Comparison of ENCODE assay signal across 25 cellular contexts in the genomic region with DNA sequence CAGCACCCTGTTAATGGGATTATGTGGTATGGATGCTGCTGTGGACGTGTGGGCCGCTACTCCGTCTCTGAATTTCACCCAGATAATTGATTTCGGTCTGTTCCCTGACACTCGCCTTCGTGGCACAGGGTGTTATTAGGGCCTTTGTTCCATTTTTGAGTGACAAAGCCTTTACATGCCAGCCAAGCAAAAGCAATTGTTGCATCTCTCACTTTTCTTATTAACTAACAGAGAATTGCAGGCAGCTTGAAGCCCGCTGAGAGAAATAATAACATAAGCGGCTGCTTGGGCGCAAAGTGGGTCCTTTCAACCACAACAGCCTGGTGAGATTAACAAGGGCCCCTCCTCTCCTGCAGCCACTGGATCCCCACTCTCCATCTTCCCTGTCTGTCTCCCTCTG.
"Had no signal": no experiment of that assay in that cellular context is flagged by ENCODE, and none has a peak within 500 bp of the region (broad histone marks: within the 10 kb centered on the region; RNA-seq: fewer than 3 reads in every experiment).

No MANE protein-coding gene starts in this region.

- H3K4me1 Mint-ChIP-seq: immature natural killer cell; naive thymus-derived CD8-positive, alpha-beta T cell; stimulated activated naive B cell treated with anti-CD40 and anti-IgM and Interleukin-4, amounts not matched to agents 10 μg/mL and 1 μg/mL and 100 μg/mL, for 72 hours had no signal

- DNase-seq: hippocampal formation; immature natural killer cell; kidney; left colon; left lung; lower lobe of right lung; mammary epithelial cell; mesenchymal stem cell; naive thymus-derived CD8-positive, alpha-beta T cell; ovary; right cardiac atrium; stimulated activated CD4-positive, alpha-beta T cell treated with anti-CD3 and anti-CD28 coated beads, Interleukin-12 subunit alpha, Interleukin-12 subunit beta, amount 100 ng/mL, for 4 hours; stimulated activated CD4-positive, alpha-beta T cell treated with anti-CD3 and anti-CD28 coated beads, Interleukin-15, amount 100 ng/mL, for 24 hours; stimulated activated CD4-positive, alpha-beta T cell treated with anti-CD3 and anti-CD28 coated beads, Interleukin-2, amount 100 ng/mL, for 24 hours; stimulated activated CD4-positive, alpha-beta T cell treated with anti-CD3 and anti-CD28 coated beads, Interleukin-4, amount 100 ng/mL, for 1 hour; stimulated activated naive B cell treated with anti-CD40 and anti-IgM and Interleukin-4, amounts not matched to agents 10 μg/mL and 1 μg/mL and 100 μg/mL, for 72 hours; stimulated activated naive CD8-positive, alpha-beta T cell treated with anti-CD3 and anti-CD28 coated beads, Interleukin-15, Interleukin-2, amounts not matched to agents 100 U/mL and 50 U/mL, for 24 hours; stomach; testis; thyroid gland; transverse colon; upper lobe of left lung had no signal

- H3K36me3 Mint-ChIP-seq: immature natural killer cell; naive thymus-derived CD8-positive, alpha-beta T cell; stimulated activated naive B cell treated with anti-CD40 and anti-IgM and Interleukin-4, amounts not matched to agents 10 μg/mL and 1 μg/mL and 100 μg/mL, for 72 hours had no signal

- H3K4me3 Mint-ChIP-seq: immature natural killer cell; naive thymus-derived CD8-positive, alpha-beta T cell; nephron; stimulated activated naive B cell treated with anti-CD40 and anti-IgM and Interleukin-4, amounts not matched to agents 10 μg/mL and 1 μg/mL and 100 μg/mL, for 72 hours had no signal

- H3K27ac Mint-ChIP-seq: immature natural killer cell; naive thymus-derived CD8-positive, alpha-beta T cell; nephron; progenitor cell of endocrine pancreas; stimulated activated naive B cell treated with anti-CD40 and anti-IgM and Interleukin-4, amounts not matched to agents 10 μg/mL and 1 μg/mL and 100 μg/mL, for 72 hours had no signal

- ATAC-seq: left colon; left lung; lower lobe of right lung; naive thymus-derived CD8-positive, alpha-beta T cell; right cardiac atrium; sciatic nerve; stimulated activated naive B cell treated with anti-CD40 and anti-IgM and Interleukin-4, amounts not matched to agents 10 μg/mL and 1 μg/mL and 100 μg/mL, for 72 hours; stimulated activated naive CD8-positive, alpha-beta T cell treated with anti-CD3 and anti-CD28 coated beads, Interleukin-15, Interleukin-2, amounts not matched to agents 100 U/mL and 50 U/mL, for 24 hours had no signal
